In genomic region chr2:46127176-46127575, GRCh38 we compare ENCODE assay signal across 25 cellular contexts.
"Had no signal": no experiment of that assay in that cellular context is flagged by ENCODE, and none has a peak within 500 bp of the region (broad histone marks: within the 10 kb centered on the region; RNA-seq: fewer than 3 reads in every experiment).

No MANE protein-coding gene starts in this region.

- H3K4me3 ChIP-seq: colonic mucosa, esophagus squamous epithelium, gastroesophageal sphincter, heart left ventricle, hepatocyte, left lung, lower lobe of right lung, mucosa of descending colon had no signal

- H3K4me2 ChIP-seq: hepatocyte had no signal

- H2AFZ ChIP-seq: hepatocyte had no signal

- H3K27ac ChIP-seq: colonic mucosa, epithelial cell of prostate, esophagus squamous epithelium, foreskin keratinocyte, hepatocyte, left lung, lower lobe of right lung had no signal

- H3K27me3 ChIP-seq: colonic mucosa, esophagus squamous epithelium, foreskin keratinocyte, gastroesophageal sphincter, heart left ventricle, hepatocyte, left lung had no signal

- DNase-seq: cerebellar nuclear complex; colonic mucosa; cortex of kidney; effector CD8-positive, alpha-beta T cell; effector memory CD8-positive, alpha-beta T cell; endodermal cell; erythroblast; esophagus squamous epithelium; foreskin keratinocyte; heart left ventricle; hypothalamus; immature natural killer cell; islet precursor cell; kidney; kidney glomerular epithelial cell; left lung; lower lobe of right lung; mesenchymal stem cell; mucosa of descending colon had no signal

- FAIRE-seq: endometrium, frontal cortex, kidney had no signal

- H3K4me1 ChIP-seq: colonic mucosa, foreskin keratinocyte had no signal

- H3K36me3 ChIP-seq: colonic mucosa, esophagus squamous epithelium, gastroesophageal sphincter, heart left ventricle, left lung had no signal

- H3K9me3 ChIP-seq: colonic mucosa, esophagus squamous epithelium, gastroesophageal sphincter, heart left ventricle, left lung, lower lobe of right lung, mucosa of descending colon had no signal

- H3K79me2 ChIP-seq: hepatocyte had no signal

- ATAC-seq: effector memory CD8-positive, alpha-beta T cell; esophagus mucosa; foreskin keratinocyte; gastroesophageal sphincter; left lung; lower lobe of right lung; mucosa of descending colon had no signal
